ENCODE assay signal across 1 cellular context in genomic region chr1:31181515-31182343, GRCh38.
TF ChIP-seq lines count a peak whose summit lies in the region.

No MANE protein-coding gene starts in this region.

TF ChIP-seq in K562, 482 proteins besides CTCF, POLR2A, EP300 and RAD21 (continued from another document and continues in another):
- TF ChIP-seq ERF (CRISPR knock-in tag; IDR thresholded peaks at IDR 0.05) (no peak), MYC (IDR thresholded peaks at IDR 0.05; ENCODE audit: low read depth, low read length) (peak; percentile 87), MYC (CRISPR knock-in tag; IDR thresholded peaks at IDR 0.05; ENCODE audit: borderline replicate concordance, low read depth) (no peak), FIP1L1 (IDR thresholded peaks at IDR 0.05; ENCODE audit: low read depth, low read length, poor library complexity, severe bottlenecking) (peak; percentile 91), SREBF2 (CRISPR knock-in tag; IDR thresholded peaks at IDR 0.05) (0 out of 2 replicates have a peak, but pooled peaks have one; percentile 15), TFAP4 (CRISPR knock-in tag; IDR thresholded peaks at IDR 0.05; ENCODE audit: borderline replicate concordance) (peak; percentile 93), CREB3 (tag; conservative IDR thresholded peaks at IDR 0.05; ENCODE audit: low read depth) (peak; percentile 43; the same call in 1 of the 2 replicates), NFE2 (IDR thresholded peaks at IDR 0.05; ENCODE audit: low read depth) (no peak), ZNF589 (CRISPR knock-in tag; IDR thresholded peaks at IDR 0.05; ENCODE audit: low read depth) (no peak), U2AF1 (optimal IDR thresholded peaks at IDR 0.05; ENCODE audit: low read depth, low read length) (no peak), ID3 (CRISPR knock-in tag; IDR thresholded peaks at IDR 0.05) (no peak), ID3 (tag; IDR thresholded peaks at IDR 0.05) (peak; percentile 92), PTTG1 (tag; IDR thresholded peaks at IDR 0.05; ENCODE audit: low read depth) (no peak), ATF2 (CRISPR knock-in tag; IDR thresholded peaks at IDR 0.05) (no peak), ZBTB26 (CRISPR knock-in tag; IDR thresholded peaks at IDR 0.05) (no peak), CBFA2T3 (IDR thresholded peaks at IDR 0.05) (peak; percentile 39), NELFE (IDR thresholded peaks at IDR 0.05; ENCODE audit: insufficient read depth, insufficient read length) (no peak), HLTF (IDR thresholded peaks at IDR 0.05) (no peak), MBD1 (CRISPR knock-in tag; IDR thresholded peaks at IDR 0.05) (no peak), GTF2F1 (IDR thresholded peaks at IDR 0.05; ENCODE audit: low read depth, low read length) (no peak), POLR3G (IDR thresholded peaks at IDR 0.05; ENCODE audit: extremely low read depth, insufficient read length, insufficient replicate concordance) (no peak), BCOR (IDR thresholded peaks at IDR 0.05) (peak; percentile 37; the same call in 1 of the 2 replicates), MCM7 (IDR thresholded peaks at IDR 0.05) (no peak), GATA2 (CRISPR knock-in tag; IDR thresholded peaks at IDR 0.05) (no peak), SMAD1 (IDR thresholded peaks at IDR 0.05; ENCODE audit: low read depth, low read length, partially characterized antibody) (no peak), NFXL1 (CRISPR knock-in tag; IDR thresholded peaks at IDR 0.05) (no peak), CHD4 (IDR thresholded peaks at IDR 0.05; ENCODE audit: insufficient read depth, insufficient replicate concordance, low read depth, low read length, poor library complexity, severe bottlenecking) (no peak), NUFIP1 (IDR thresholded peaks at IDR 0.05; ENCODE audit: partially characterized antibody) (no peak), MCM3 (IDR thresholded peaks at IDR 0.05) (no peak), JUN (IDR thresholded peaks at IDR 0.05; ENCODE audit: borderline replicate concordance, low read depth, low read length) (peak; percentile 21; the same call in 1 of the 2 replicates), JUN (CRISPR knock-in tag; IDR thresholded peaks at IDR 0.05; ENCODE audit: borderline replicate concordance) (no peak), ZNF699 (CRISPR knock-in tag; IDR thresholded peaks at IDR 0.05; ENCODE audit: insufficient replicate concordance) (no peak), PHB (CRISPR knock-in tag; IDR thresholded peaks at IDR 0.05) (no peak), SNRNP70 (optimal IDR thresholded peaks at IDR 0.05; ENCODE audit: low read depth, low read length) (no peak), HIVEP1 (CRISPR knock-in tag; IDR thresholded peaks at IDR 0.05) (no peak), ZNF174 (CRISPR knock-in tag; IDR thresholded peaks at IDR 0.05) (no peak), ATF1 (CRISPR knock-in tag; IDR thresholded peaks at IDR 0.05) (peak; percentile 44; the same call in 1 of the 2 replicates), ATF1 (tag; IDR thresholded peaks at IDR 0.05) (peak; percentile 88), HBP1 (CRISPR knock-in tag; IDR thresholded peaks at IDR 0.05) (no peak), ZFPM2 (CRISPR knock-in tag; IDR thresholded peaks at IDR 0.05) (no peak), RNF2 (IDR thresholded peaks at IDR 0.05) (no peak; the same call in 1 of the 2 replicates), ZNF586 (CRISPR knock-in tag; conservative IDR thresholded peaks at IDR 0.05) (no peak), PREB (CRISPR knock-in tag; IDR thresholded peaks at IDR 0.05) (no peak), ZNF444 (CRISPR knock-in tag; IDR thresholded peaks at IDR 0.05) (no peak), ZFP1 (CRISPR knock-in tag; IDR thresholded peaks at IDR 0.05) (no peak), AFF4 (CRISPR knock-in tag; IDR thresholded peaks at IDR 0.05) (no peak), ASH1L (IDR thresholded peaks at IDR 0.05; ENCODE audit: borderline replicate concordance, low read depth, partially characterized antibody) (no peak), NR3C1 (CRISPR knock-in tag; IDR thresholded peaks at IDR 0.05) (no peak), KLF1 (tag; IDR thresholded peaks at IDR 0.05) (peak; percentile 76), CBX1 (IDR thresholded peaks at IDR 0.05; ENCODE audit: low read depth) (peak; percentile 30; the same call in 1 of the 2 replicates), HMG20A (CRISPR knock-in tag; conservative IDR thresholded peaks at IDR 0.05) (no peak), ZNF282 (CRISPR knock-in tag; IDR thresholded peaks at IDR 0.05) (peak; percentile 80; the same call in 1 of the 2 replicates), ZNF707 (CRISPR knock-in tag; conservative IDR thresholded peaks at IDR 0.05) (no peak), HCFC1 (IDR thresholded peaks at IDR 0.05; ENCODE audit: low read depth, low read length) (no peak; the same call in 1 of the 2 replicates), RFX5 (IDR thresholded peaks at IDR 0.05; ENCODE audit: low read depth, low read length) (no peak), HOMEZ (CRISPR knock-in tag; IDR thresholded peaks at IDR 0.05) (no peak)
